8 cellular contexts compared by ENCODE assay signal in genomic region chr17:38454528-38454927, GRCh38. TPM values are rescaled to one million over a fixed set of nuclear protein-coding genes. Genes with fewer than 3 reads are reported as not detected.
DNase-seq lines count a peak whose midpoint lies in the region; ATAC-seq and TF ChIP-seq lines count a peak whose summit lies in the region.

No MANE protein-coding gene starts in this region.

- H3K4me1 ChIP-seq in heart left ventricle (peaks cover 15 to 96% (median 75%) of the 10 kb centered on the region in 12 donors), prostate gland (replicated peaks) (peaks cover 5% of the 10 kb centered on the region)

- no peak for TF ChIP-seq CTCF in heart left ventricle (IDR thresholded peaks at IDR 0.05)
- peak in 1 of 4 experiments; percentile 6 for TF ChIP-seq CTCF in prostate gland (IDR thresholded peaks at IDR 0.05)

- H3K27ac ChIP-seq in adipose tissue (ENCODE audit: low read depth, low read length) (peak overlapping the region; percentile 9), heart left ventricle (peak overlapping the region; percentile 49 to 95 (median 88)), prostate gland (peak overlapping the region; percentile 47 to 74)

- ATAC-seq in heart left ventricle (peak; percentile 83 to 87 (median 86)), GM18858 (IDR thresholded peaks at IDR 0.05; ENCODE audit: unreplicated experiment) (no peak), GM21360 (IDR thresholded peaks at IDR 0.05; ENCODE audit: unreplicated experiment) (no peak)

- intact Hi-C loops in heart left ventricle (cut with DNase I) = loop anchor here in 1 of 10 donors (1.0 kb wide), 1 partner anchor 11 kb away; no protein-coding TSS in a partner anchor
- intact Hi-C loops in prostate gland (cut with DNase I) = no loop called here

- H3K36me3 ChIP-seq in heart left ventricle (peaks cover 0 to 19% (median 16%) of the 10 kb centered on the region in 9 donors), prostate gland (no peaks in the 10 kb centered on the region)

- H3K9me3 ChIP-seq in heart left ventricle = no peaks in the 10 kb centered on the region
- no peaks in the 10 kb centered on the region for H3K9me3 ChIP-seq in prostate gland

- TF ChIP-seq POLR2A in heart left ventricle (IDR thresholded peaks at IDR 0.05) (peak in 1 of 2 donors; percentile 29), prostate gland (IDR thresholded peaks at IDR 0.05) (peak; percentile 87)

- H3K4me3 ChIP-seq in heart left ventricle (peak overlapping the region in 11 of 12 donors; percentile 38 to 64 (median 54)), prostate gland (peak overlapping the region; percentile 21 to 28)

- peaks cover 0 to 16% (median 0%) of the 10 kb centered on the region in 9 donors for H3K27me3 ChIP-seq in heart left ventricle
- no peaks in the 10 kb centered on the region for H3K27me3 ChIP-seq in prostate gland (replicated peaks; ENCODE audit: insufficient read depth)

- WGBS in adipose tissue, 3 donors = 25 to 41% (median 31%) methylated on average over 12 of the region's 12 CpGs
- WGBS in heart left ventricle, 4 donors = 12 to 25% (median 13%) methylated on average over 6 to 12 of the region's 12 CpGs
- 9% methylated on average over 9 of the region's 12 CpGs for WGBS in prostate gland

- peak; percentile 27 for DNase-seq in GOT3 (lab: John Stamatoyannopoulos, UW)
- peak; percentile 88 to 95 (median 90) for DNase-seq in heart left ventricle
- DNase-seq in prostate gland (ENCODE audit: low spot score) = peak; percentile 84
- no peak for DNase-seq in iPS-NIHi7 (ENCODE audit: extremely low spot score)
- no peak for DNase-seq in HuH-7 (ENCODE audit: low spot score)

RNA-seq across cellular contexts. Expression of gene ARHGAP23, which starts 26.3 kb away (rescaled TPM):
- polyA plus RNA-seq in adipose tissue (10 to 100 TPM in 2 of 3 donors, 1 to 10 TPM in 1; 1.2 to 31.1 (median 18.6) TPM), heart left ventricle (10 to 100 TPM; 34.4 to 73.1 TPM)
- total RNA-seq in heart left ventricle (10 to 100 TPM; 28.0 to 72.3 (median 66.3) TPM), prostate gland (100 to 1,000 TPM in 1 of 2 donors, 10 to 100 TPM in 1; 27.3 to 204 TPM)

Comparison
In these comparisons a context has a peak if more than half of its experiments do, and no peak if none do; other contexts are left out.
1. DNase-seq: peak in GOT3 (single experiment), heart left ventricle (5 of 5) and prostate gland (single experiment); none in iPS-NIHi7 (single experiment) and HuH-7 (single experiment).
2. H3K27ac ChIP-seq: peak in every context shown above with its lines; median percentile 88 in heart left ventricle; 60 in prostate gland; 9 in adipose tissue.
3. ATAC-seq: peak in heart left ventricle (4 of 4); none in GM18858 (single experiment) and GM21360 (single experiment).